ENCODE assay signal across 12 cellular contexts in genomic region chr14:67129768-67130167, GRCh38. TPM values are rescaled to one million over a fixed set of nuclear protein-coding genes. Genes with fewer than 3 reads are reported as not detected.
"Had no signal": no experiment of that assay in that cellular context is flagged by ENCODE, and none has a peak within 500 bp of the region (broad histone marks: within the 10 kb centered on the region; RNA-seq: fewer than 3 reads in every experiment).

No MANE protein-coding gene starts in this region.

- H3K36me3 ChIP-seq: HAP-1 had no signal

- ATAC-seq: GM23338, HCT116 had no signal

- DNase-seq: GM23248, GOT3, H7, H9, HCEC 1CT, HFFc6 had no signal

- FAIRE-seq: H1, H54 had no signal

- H3K9me3 ChIP-seq: HAP-1 had no signal

- H2AFZ ChIP-seq: GM23248, GM23338 had no signal

- H3K4me3 ChIP-seq: GM23248, GM23338, HAP-1 had no signal

- H3K27ac ChIP-seq: GM23248 had no signal

- H3K4me2 ChIP-seq: GM23338 had no signal

- H3K9ac ChIP-seq: GM23248 had no signal

RNA-seq across cellular contexts. Expression of gene GARIN2, which starts 59.5 kb away (rescaled TPM):
- total RNA-seq: GM23248, GM23338, H1, H4, H7, H9 had no signal
- polyA plus RNA-seq: GM23248, H1 had no signal
